ENCODE assay signal across 9 cellular contexts in genomic region chr4:165378763-165379631, GRCh38. TPM values are rescaled to one million over a fixed set of nuclear protein-coding genes. Genes with fewer than 3 reads are reported as not detected.
DNase-seq lines count a peak whose midpoint lies in the region; ATAC-seq and TF ChIP-seq lines count a peak whose summit lies in the region.
"Had no signal": no experiment of that assay in that cellular context is flagged by ENCODE, and none has a peak within 500 bp of the region (broad histone marks: within the 10 kb centered on the region; RNA-seq: fewer than 3 reads in every experiment).

TSS of gene CPE (plus strand) at chr4:165379008. CDS start at chr4:165379222, 214 bp downstream.

- ATAC-seq in heart right ventricle (peak; percentile 95 to 99 (median 97)), upper lobe of right lung (peak; percentile 99)

- DNase-seq in Daoy (ENCODE audit: low read depth) (peak; percentile 74), H7 (peak; percentile 80), MG63 (peak; percentile 74), SW480 (ENCODE audit: low spot score) (peak; percentile 69), anterior cingulate cortex (lab: John Stamatoyannopoulos, UW) (peak; percentile 22 to 92 (median 76)), heart right ventricle (peak; percentile 75 to 76), pons (ENCODE audit: low spot score) (peak; percentile 75), upper lobe of right lung (peak; percentile 90)

- no peaks in the 10 kb centered on the region for H3K36me3 ChIP-seq in H7 (replicated peaks; ENCODE audit: control insufficient read depth, insufficient read depth, low read length)
- H3K36me3 ChIP-seq in MG63 = no peaks in the 10 kb centered on the region
- H3K36me3 ChIP-seq in heart right ventricle = no peaks in the 10 kb centered on the region
- no peaks in the 10 kb centered on the region for H3K36me3 ChIP-seq in upper lobe of right lung

- no peaks in the 10 kb centered on the region for H3K9me3 ChIP-seq in MG63
- H3K9me3 ChIP-seq in heart right ventricle = peaks cover 0 to 15% (median 3%) of the 10 kb centered on the region in 11 donors
- H3K9me3 ChIP-seq in upper lobe of right lung = no peaks in the 10 kb centered on the region

- intact Hi-C loops in heart right ventricle (cut with DNase I) (loop anchor here in 1 of 10 donors (5.0 kb wide), 1 partner anchor 83 kb away; no protein-coding TSS in a partner anchor), upper lobe of right lung (cut with DNase I) (no loop called here)

- TF ChIP-seq CTCF in heart right ventricle (IDR thresholded peaks at IDR 0.05) (peak in 7 of 9 donors; percentile 15 to 59 (median 46)), upper lobe of right lung (IDR thresholded peaks at IDR 0.05) (peak; percentile 48)

- H3K4me3 ChIP-seq in H7 (ENCODE audit: insufficient read depth, low read depth, low read length) (peak within 1 kb of the TSS; percentile 62), MG63 (peak within 1 kb of the TSS; percentile 51), heart right ventricle (peak within 1 kb of the TSS; percentile 12 to 63 (median 56)), upper lobe of right lung (peak within 1 kb of the TSS; percentile 47)

- H3K4me1 ChIP-seq in heart right ventricle = peaks cover 0 to 12% (median 3%) of the 10 kb centered on the region in 9 donors
- peaks cover 3% of the 10 kb centered on the region for H3K4me1 ChIP-seq in upper lobe of right lung

- WGBS in heart right ventricle, 2 donors = 1% methylated on average over 77 to 82 of the region's 82 CpGs

- H3K27me3 ChIP-seq in H7 (ENCODE audit: control insufficient read depth, insufficient read depth, low read length) (peaks cover 19% of the 10 kb centered on the region), MG63 (peaks cover 14% of the 10 kb centered on the region), heart right ventricle (peaks cover 0 to 74% (median 23%) of the 10 kb centered on the region in 7 donors), upper lobe of right lung (peaks cover 16% of the 10 kb centered on the region)

- H3K27ac ChIP-seq in heart right ventricle (peak within 1 kb of the TSS in 9 of 10 donors; percentile 4 to 74 (median 64)), upper lobe of right lung (peak within 1 kb of the TSS; percentile 56)
- H3K27ac ChIP-seq: epithelial cell of prostate had no signal

RNA-seq across cellular contexts. Expression of gene CPE, which starts in this region (rescaled TPM):
- 9.8 and 10.2 TPM in 2 replicates for total RNA-seq in Daoy (2014; rRNA removed; shearing (Covaris generic))
- total RNA-seq in H7 (2014; rRNA removed; shearing (Covaris generic)) = 23.2 and 32.6 TPM in 2 replicates
- total RNA-seq in MG63 (2014; rRNA removed; shearing (Covaris generic); ENCODE audit: low replicate concordance) = 17.1 and 42.5 TPM in 2 replicates
- total RNA-seq in heart right ventricle (10 to 100 TPM; 16.9 to 57.6 (median 28.1) TPM), upper lobe of right lung (63.6 TPM)
- polyA plus RNA-seq in heart right ventricle = 10 to 100 TPM; 20.4 to 25.7 TPM

Comparison
In these comparisons a context has a peak if more than half of its experiments do, and no peak if none do; other contexts are left out.
1. Peak in every context shown above with its lines: DNase-seq, ATAC-seq, H3K4me3 ChIP-seq and H3K27ac ChIP-seq.